ENCODE assay signal across 34 cellular contexts in the genomic region with DNA sequence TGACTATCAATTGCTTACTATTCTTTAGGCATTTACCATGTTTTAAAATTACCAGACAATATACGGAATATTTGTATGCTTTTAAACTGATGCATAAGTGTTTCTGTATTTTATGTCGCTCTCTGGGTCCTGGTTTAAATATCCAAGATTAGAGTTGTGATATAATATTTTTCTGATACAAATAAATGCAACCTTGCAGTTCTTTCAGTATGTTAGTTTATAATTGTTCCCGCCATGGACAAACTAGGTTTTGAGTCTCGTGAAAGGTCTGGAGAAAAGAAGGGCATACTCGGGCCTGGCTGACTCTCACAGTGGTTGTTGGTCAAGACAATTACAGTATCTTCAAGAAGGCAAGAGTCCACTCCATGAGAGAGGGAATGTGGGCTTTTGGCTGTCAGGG.
DNase-seq lines count a peak whose midpoint lies in the region; ATAC-seq, FAIRE-seq and TF ChIP-seq lines count a peak whose summit lies in the region.
"Had no signal": no experiment of that assay in that cellular context is flagged by ENCODE, and none has a peak within 500 bp of the region (broad histone marks: within the 10 kb centered on the region; RNA-seq: fewer than 3 reads in every experiment).

No MANE protein-coding gene starts in this region.

- no peak overlapping the region for H3K4ac ChIP-seq in IMR-90 (ENCODE audit: low read depth, low read length)
- H3K4ac ChIP-seq in mesendoderm (ENCODE audit: low read depth, low read length): no peak overlapping the region

- H2BK15ac ChIP-seq in IMR-90 (ENCODE audit: low read depth, low read length) (no peak overlapping the region), mesendoderm (replicated peaks; ENCODE audit: low read depth) (no peak overlapping the region)

- H3K9ac ChIP-seq in HepG2 (ENCODE audit: insufficient read depth, low read depth, low read length) (no peak overlapping the region), IMR-90 (ENCODE audit: low read depth, low read length) (no peak overlapping the region), K562 (ENCODE audit: insufficient read depth in 1 of 2, low read depth in 2 of 2, low read length in 2 of 2) (no peak overlapping the region), mesendoderm (ENCODE audit: low read length) (no peak overlapping the region)
- H3K9ac ChIP-seq: BLaER1; BLaER1 treated with 17β-estradiol and CSF1 and Interleukin-3, amounts not matched to agents 10 nM and 100 nM had no signal

- POLR2A ChIA-PET in HepG2 (lab: Yijun Ruan, JAX): no interaction called here
- POLR2A ChIA-PET in A549 (lab: Yijun Ruan, JAX): no interaction called here
- POLR2A ChIA-PET in IMR-90 (lab: Charles Lee; ENCODE audit: unreplicated experiment): no interaction called here
- POLR2A ChIA-PET in K562 (lab: Yijun Ruan, JAX): no interaction called here

- H4K8ac ChIP-seq in IMR-90 (ENCODE audit: low read depth in 2 of 2, low read length in 2 of 2) (no peak overlapping the region), mesendoderm (ENCODE audit: low read depth, low read length) (no peak overlapping the region)

- TF ChIP-seq POLR2A in HepG2 (IDR thresholded peaks at IDR 0.05; ENCODE audit: insufficient read depth in 1 of 2, low read depth in 2 of 2, low read length in 2 of 2) (no peak), right lobe of liver (IDR thresholded peaks at IDR 0.05) (no peak), A549 (IDR thresholded peaks at IDR 0.05; ENCODE audit: low read length) (no peak), IMR-90 (IDR thresholded peaks at IDR 0.05; ENCODE audit: low read depth, low read length) (no peak), K562 (conservative IDR thresholded peaks at IDR 0.05) (no peak)

- no peak overlapping the region for H3K14ac ChIP-seq in IMR-90 (replicated peaks; ENCODE audit: low read depth, low read length)

- H3K27me3 ChIP-seq in HepG2 (ENCODE audit: control insufficient read depth in 1 of 2, insufficient read depth in 2 of 2, low read length in 2 of 2) (peaks cover 0 to 3% of the 10 kb centered on the region in 2 experiments; a peak in 1 of 5 replicates), right lobe of liver (peaks cover 0 to 13% of the 10 kb centered on the region in 2 donors), IMR-90 (ENCODE audit: control insufficient read depth, insufficient read depth, low read length) (no peaks in the 10 kb centered on the region), K562 (ENCODE audit: control insufficient read depth in 2 of 2, insufficient read depth in 2 of 2, low read length in 2 of 2) (no peaks in the 10 kb centered on the region), mesendoderm (ENCODE audit: insufficient read depth, low read length, poor library complexity) (no peaks in the 10 kb centered on the region)
- H3K27me3 ChIP-seq: BE2C, BLaER1 had no signal

- H3K79me2 ChIP-seq in HepG2 (ENCODE audit: insufficient read depth, low read length) (no peaks in the 10 kb centered on the region), K562 (ENCODE audit: control insufficient read depth, insufficient read depth, low read length) (no peaks in the 10 kb centered on the region), mesendoderm (ENCODE audit: control insufficient read depth, insufficient read depth, low read length) (no peaks in the 10 kb centered on the region)

- ATAC-seq in HepG2: no peak
- no peak for ATAC-seq in right lobe of liver
- ATAC-seq in A549: no peak
- ATAC-seq in IMR-90 (ENCODE audit: low read depth): no peak
- ATAC-seq in K562: no peak
- no peak for ATAC-seq in GM21529 (IDR thresholded peaks at IDR 0.05; ENCODE audit: unreplicated experiment)
- ATAC-seq: CD8-positive, alpha-beta T cell had no signal

- no peak overlapping the region for H2BK5ac ChIP-seq in IMR-90 (ENCODE audit: low read depth, low read length, poor library complexity, severe bottlenecking)
- H2BK5ac ChIP-seq in mesendoderm (ENCODE audit: low read length): no peak overlapping the region

- intact Hi-C loops in HepG2 (cut with micrococcal nuclease; ENCODE audit: unreplicated experiment) (no loop called here), right lobe of liver (cut with DNase I) (no loop called here), IMR-90 (cut with micrococcal nuclease) (no loop called here), K562 (cut with micrococcal nuclease) (no loop called here)

- H3K36me3 ChIP-seq in HepG2 (replicated peaks in 1 of 2; ENCODE audit: control insufficient read depth in 1 of 2, insufficient read depth in 2 of 2, low read length in 2 of 2) (no peaks in the 10 kb centered on the region), right lobe of liver (no peaks in the 10 kb centered on the region), IMR-90 (ENCODE audit: control insufficient read depth, insufficient read depth, low read length) (no peaks in the 10 kb centered on the region), K562 (ENCODE audit: control insufficient read depth, insufficient read depth, low read length) (no peaks in the 10 kb centered on the region), mesendoderm (ENCODE audit: control insufficient read depth, insufficient read depth, low read length) (no peaks in the 10 kb centered on the region)
- H3K36me3 ChIP-seq: BE2C; BLaER1; BLaER1 treated with 17β-estradiol and CSF1 and Interleukin-3, amounts not matched to agents 10 nM and 100 nM had no signal

- H2BK120ac ChIP-seq in IMR-90 (ENCODE audit: low read depth, low read length) (no peak overlapping the region), mesendoderm (ENCODE audit: low read depth, low read length) (no peak overlapping the region)

- TF ChIP-seq EP300 in HepG2 (IDR thresholded peaks at IDR 0.05; ENCODE audit: low read depth in 2 of 2, low read length in 2 of 2) (no peak), HepG2 (CRISPR knock-in tag; IDR thresholded peaks at IDR 0.05; ENCODE audit: borderline replicate concordance) (no peak), A549 (IDR thresholded peaks at IDR 0.05) (no peak), K562 (IDR thresholded peaks at IDR 0.05; ENCODE audit: low read length) (no peak)

- no peak overlapping the region for H2AFZ ChIP-seq in HepG2 (ENCODE audit: low read length)
- H2AFZ ChIP-seq in IMR-90 (replicated peaks; ENCODE audit: low read length, poor library complexity): no peak overlapping the region
- H2AFZ ChIP-seq in K562 (ENCODE audit: low read depth, low read length): no peak overlapping the region

- H4K20me1 ChIP-seq in HepG2 (ENCODE audit: insufficient read depth, low read length) (no peaks in the 10 kb centered on the region), IMR-90 (ENCODE audit: insufficient read depth, low read length) (no peaks in the 10 kb centered on the region), K562 (replicated peaks; ENCODE audit: control insufficient read depth, insufficient read depth, low read length) (no peaks in the 10 kb centered on the region)
- H4K20me1 ChIP-seq: BLaER1; BLaER1 treated with 17β-estradiol and CSF1 and Interleukin-3, amounts not matched to agents 10 nM and 100 nM had no signal

- H4K5ac ChIP-seq in IMR-90 (ENCODE audit: low read depth, low read length): no peak overlapping the region
- H4K5ac ChIP-seq in mesendoderm (ENCODE audit: low read length): no peak overlapping the region

- in situ Hi-C loops in HepG2 (cut with HindIII; ENCODE audit: extremely low pct_ligation_motif_present, low pct_unique_long_range_greater_than_20kb) (no loop called here), IMR-90 (cut with MboI; ENCODE audit: low sequenced_read_pairs) (no loop called here), K562 (cut with MboI) (no loop called here)

- H3K9me3 ChIP-seq in HepG2 (ENCODE audit: low read length) (no peaks in the 10 kb centered on the region), right lobe of liver (no peaks in the 10 kb centered on the region), A549 (no peaks in the 10 kb centered on the region), IMR-90 (ENCODE audit: control insufficient read depth, insufficient read depth, low read length) (peaks cover 17% of the 10 kb centered on the region), K562 (replicated peaks; ENCODE audit: control insufficient read depth, insufficient read depth, low read depth, low read length) (no peaks in the 10 kb centered on the region)
- H3K9me3 ChIP-seq: BE2C, Caco-2 had no signal

- BruUV-seq in HepG2 (replicated peaks; lab: Mats Ljungman, UMichigan): no TSS peak
- BruUV-seq in IMR-90 (replicated peaks; lab: Mats Ljungman, UMichigan): no TSS peak
- BruUV-seq in K562 (replicated peaks; lab: Mats Ljungman, UMichigan): no TSS peak

- H2AK9ac ChIP-seq in IMR-90 (replicated peaks; ENCODE audit: low read depth, low read length, poor library complexity): no peak overlapping the region

- no peak overlapping the region for H2BK20ac ChIP-seq in IMR-90 (ENCODE audit: low read depth, low read length)

- no peak overlapping the region for H2AK5ac ChIP-seq in IMR-90 (ENCODE audit: low read depth, low read length)
- H2AK5ac ChIP-seq in mesendoderm (ENCODE audit: low read length): no peak overlapping the region

- dilution Hi-C loops in IMR-90 (cut with HindIII; ENCODE audit: low sequenced_read_pairs, unreplicated experiment): no loop called here

- H3K23ac ChIP-seq in IMR-90 (ENCODE audit: low read depth, low read length) (no peak overlapping the region), mesendoderm (ENCODE audit: low read length) (no peak overlapping the region)

- no peaks in the 10 kb centered on the region for H3K79me1 ChIP-seq in IMR-90 (ENCODE audit: low read depth in 1 of 2, low read length in 2 of 2)
- H3K79me1 ChIP-seq in mesendoderm (ENCODE audit: low read length): no peaks in the 10 kb centered on the region

- FAIRE-seq in HepG2 (lab: Jason Lieb, UNC) (no peak), A549 (lab: Jason Lieb, UNC) (no peak), K562 (lab: Jason Lieb, UNC) (no peak)
- FAIRE-seq: A204.1, D721Med had no signal

- H3K9me1 ChIP-seq in IMR-90 (ENCODE audit: insufficient read depth, low read length) (no peaks in the 10 kb centered on the region), K562 (ENCODE audit: control insufficient read depth, insufficient read depth, low read length) (no peaks in the 10 kb centered on the region)

- 20% methylated on average over 5 of the region's 5 CpGs for WGBS in HepG2 (ENCODE audit: low lambda C conversion rate)
- 56% methylated on average over 5 of the region's 5 CpGs for WGBS in right lobe of liver (ENCODE audit: insufficient coverage, low coverage, low lambda C conversion rate, missing lambda C conversion rate)
- WGBS in A549 (ENCODE audit: missing lambda C conversion rate): 14% methylated on average over 5 of the region's 5 CpGs
- WGBS in IMR-90 (ENCODE audit: extremely low coverage in 2 of 2, insufficient read length in 1 of 2), 2 experiments: 42% methylated on average over 2 of the region's 5 CpGs; no CpG with 5 or more reads in 1 of the 2 experiments
- WGBS in K562 (ENCODE audit: insufficient coverage, low coverage, missing lambda C conversion rate): 0% methylated on average over 5 of the region's 5 CpGs
- WGBS in mesendoderm (ENCODE audit: extremely low coverage, insufficient coverage, low lambda C conversion rate): no CpG with 5 or more reads among the region's 5 CpGs

- H3K4me3 ChIP-seq in HepG2 (replicated peaks in 1 of 3; ENCODE audit: insufficient read depth in 1 of 3, low read depth in 2 of 3, low read length in 3 of 3) (no peak overlapping the region), right lobe of liver (no peak overlapping the region), A549 (no peak overlapping the region), IMR-90 (ENCODE audit: insufficient read depth, low read depth, low read length) (no peak overlapping the region), K562 (no peak overlapping the region), mesendoderm (ENCODE audit: low read length) (no peak overlapping the region)
- H3K4me3 ChIP-seq: BLaER1; BLaER1 treated with 17β-estradiol and CSF1 and Interleukin-3, amounts not matched to agents 10 nM and 100 nM had no signal

- DNase-seq in HepG2 (ENCODE audit: low spot score) (no peak), right lobe of liver (no peak), A549 (ENCODE audit: low read depth in 1 of 2, low spot score in 1 of 2) (no peak), IMR-90 (no peak), K562 (ENCODE audit: extremely low read depth in 1 of 4, low spot score in 3 of 4) (no peak), mesendoderm (no peak), NCI-H1930 (lab: John Stamatoyannopoulos, UW) (no peak)
- DNase-seq: 8988T; ACHN; AML-193; BE2C; C1 segment of cervical spinal cord; Caco-2; Calu3; CD4-positive, alpha-beta memory T cell; CD4-positive, alpha-beta T cell; CD4-positive, CD25-positive, alpha-beta regulatory T cell; CD8-positive, alpha-beta memory T cell; CD8-positive, alpha-beta T cell; COR-L47; DMS 273 treated with DMSO at 0.1 percent for 48 hours; DMS153; DMS53; DMS79; DMS79 treated with DMSO at 0.1 percent for 48 hours; DND-41; EL had no signal

- CTCF ChIA-PET in HepG2 (lab: Yijun Ruan, JAX; ENCODE audit: low intra/inter-chr PET ratio, low total read pairs): no interaction called here
- CTCF ChIA-PET in A549 (lab: Yijun Ruan, JAX): no interaction called here
- CTCF ChIA-PET in IMR-90 (lab: Yijun Ruan, JAX): no interaction called here
- CTCF ChIA-PET in K562 (lab: Yijun Ruan, JAX; ENCODE audit: low intra/inter-chr PET ratio): no interaction called here

- H4K91ac ChIP-seq in IMR-90 (ENCODE audit: insufficient read depth, low read depth, low read length): no peak overlapping the region

- H3K4me1 ChIP-seq in HepG2 (ENCODE audit: insufficient read depth, low read length): no peaks in the 10 kb centered on the region
- H3K4me1 ChIP-seq in right lobe of liver: no peaks in the 10 kb centered on the region
- H3K4me1 ChIP-seq in A549: no peaks in the 10 kb centered on the region
- H3K4me1 ChIP-seq in IMR-90 (ENCODE audit: control insufficient read depth, insufficient read depth, low read length): no peaks in the 10 kb centered on the region
- H3K4me1 ChIP-seq in K562 (replicated peaks in 1 of 2; ENCODE audit: control insufficient read depth in 2 of 2, insufficient read depth in 2 of 2, low read length in 2 of 2): no peaks in the 10 kb centered on the region
- H3K4me1 ChIP-seq in mesendoderm (ENCODE audit: control insufficient read depth, low read depth, low read length): no peaks in the 10 kb centered on the region
- H3K4me1 ChIP-seq: BE2C, Caco-2 had no signal

- H3K56ac ChIP-seq in IMR-90 (ENCODE audit: extremely low read depth, insufficient read depth, low read length): no peak overlapping the region
- H3K56ac ChIP-seq in mesendoderm (ENCODE audit: low read length): no peak overlapping the region

- TF ChIP-seq CTCF in HepG2 (CRISPR knock-in tag; IDR thresholded peaks at IDR 0.05) (no peak), right lobe of liver (IDR thresholded peaks at IDR 0.05) (no peak), A549 (IDR thresholded peaks at IDR 0.05) (no peak), IMR-90 (conservative IDR thresholded peaks at IDR 0.05; ENCODE audit: low read depth, low read length) (no peak), K562 (IDR thresholded peaks at IDR 0.05 in 2 of 3, conservative IDR thresholded peaks at IDR 0.05 in 1 of 3; ENCODE audit: insufficient read depth in 2 of 3, low read depth in 1 of 3, low read length in 3 of 3) (no peak)

- TF ChIP-seq RAD21 in HepG2 (CRISPR knock-in tag; IDR thresholded peaks at IDR 0.05) (no peak), A549 (conservative IDR thresholded peaks at IDR 0.05 in 1 of 2, IDR thresholded peaks at IDR 0.05 in 1 of 2) (no peak), IMR-90 (IDR thresholded peaks at IDR 0.05; ENCODE audit: low read length) (no peak), K562 (CRISPR knock-in tag; conservative IDR thresholded peaks at IDR 0.05 in 1 of 2, IDR thresholded peaks at IDR 0.05 in 1 of 2) (no peak)

- H3K27ac ChIP-seq in HepG2 (ENCODE audit: extremely low read length, insufficient read depth, low read length): no peak overlapping the region
- H3K27ac ChIP-seq in right lobe of liver: no peak overlapping the region
- H3K27ac ChIP-seq in A549: no peak overlapping the region
- no peak overlapping the region for H3K27ac ChIP-seq in IMR-90 (ENCODE audit: insufficient read depth, low read length)
- no peak overlapping the region for H3K27ac ChIP-seq in K562 (ENCODE audit: extremely low read depth, low read depth, low read length)
- H3K27ac ChIP-seq in mesendoderm (ENCODE audit: low read depth, low read length): no peak overlapping the region
- H3K27ac ChIP-seq: 22Rv1; BLaER1; BLaER1 treated with 17β-estradiol and CSF1 and Interleukin-3, amounts not matched to agents 10 nM and 100 nM; C4-2B had no signal

- H3K18ac ChIP-seq in IMR-90 (ENCODE audit: low read depth, low read length): no peak overlapping the region
- H3K18ac ChIP-seq in mesendoderm (ENCODE audit: low read length): no peak overlapping the region

- H3K4me2 ChIP-seq in HepG2 (ENCODE audit: low read depth, low read length) (no peak overlapping the region), A549 (no peak overlapping the region), IMR-90 (ENCODE audit: low read depth, low read length) (no peak overlapping the region), K562 (ENCODE audit: insufficient read depth, low read length) (no peak overlapping the region), mesendoderm (ENCODE audit: low read length) (no peak overlapping the region)
- H3K4me2 ChIP-seq: BLaER1; BLaER1 treated with 17β-estradiol and CSF1 and Interleukin-3, amounts not matched to agents 10 nM and 100 nM had no signal

Comparison
In these comparisons a context has a peak if more than half of its experiments do, and no peak if none do; other contexts are left out.
1. Of the 241 proteins assayed by ChIP-seq in both HepG2 and K562: peak only in HepG2: none; only in K562: none; in both: MAFF and MAFK; in neither: 239.